ENCODE assay signal across 12 cellular contexts in genomic region chr1:30715216-30715615, GRCh38. TPM values are rescaled to one million over a fixed set of nuclear protein-coding genes. Genes with fewer than 3 reads are reported as not detected.
A peak's percentile ranks its signal among the peaks of the same experiment; 100 is the strongest.
DNase-seq lines count a peak whose midpoint lies in the region; ATAC-seq, FAIRE-seq and TF ChIP-seq lines count a peak whose summit lies in the region.
"Had no signal": no experiment of that assay in that cellular context is flagged by ENCODE, and none has a peak within 500 bp of the region (broad histone marks: within the 10 kb centered on the region; RNA-seq: fewer than 3 reads in every experiment).

No MANE protein-coding gene starts in this region.

- H3K4me1 ChIP-seq in DND-41 (ENCODE audit: insufficient read depth, low read length) (peaks cover 19% of the 10 kb centered on the region), small intestine (ENCODE audit: control insufficient read depth in 2 of 2, insufficient read depth in 1 of 2, low read depth in 1 of 2, low read length in 1 of 2) (no peaks in the 10 kb centered on the region)

- POLR2A ChIA-PET in AG04450 (lab: Yijun Ruan, JAX) = no interaction called here

- no peak overlapping the region for H3K4me2 ChIP-seq in DND-41 (ENCODE audit: insufficient read depth, low read length)

- 0 out of 2 replicates have a peak, but pooled peaks cover 6% of the 10 kb centered on the region for H4K20me1 ChIP-seq in DND-41 (ENCODE audit: insufficient read depth, low read length)

- no peak overlapping the region for H3K27ac ChIP-seq in AG04450 (ENCODE audit: low read depth, low read length)
- H3K27ac ChIP-seq in DND-41 (ENCODE audit: low read length) = no peak overlapping the region
- H3K27ac ChIP-seq in small intestine (ENCODE audit: low read depth in 1 of 2, low read length in 1 of 2) = no peak overlapping the region
- H3K27ac ChIP-seq: body of pancreas had no signal

- no peak overlapping the region for H2AFZ ChIP-seq in DND-41 (ENCODE audit: low read depth, low read length)

- whole genome bisulfite sequencing in small intestine, 3 donors = 86 to 97% (median 89%) methylated on average over 2 of the region's 2 CpGs

- no peak overlapping the region for H3K9ac ChIP-seq in DND-41 (ENCODE audit: low read depth, low read length)

- no peaks in the 10 kb centered on the region for H3K36me3 ChIP-seq in DND-41 (ENCODE audit: insufficient read depth, low read length)
- no peaks in the 10 kb centered on the region for H3K36me3 ChIP-seq in small intestine (ENCODE audit: control insufficient read depth in 2 of 2, insufficient read depth in 2 of 2, low read length in 2 of 2)

- H3K9me3 ChIP-seq in AG04450 (ENCODE audit: control insufficient read depth, insufficient read depth, low read length) (peaks cover 15% of the 10 kb centered on the region), DND-41 (ENCODE audit: insufficient read depth, low read length, severe bottlenecking) (no peaks in the 10 kb centered on the region), small intestine (ENCODE audit: control insufficient read depth, low read depth) (no peaks in the 10 kb centered on the region)
- H3K9me3 ChIP-seq: body of pancreas had no signal

- TF ChIP-seq CTCF in AG04450 (IDR thresholded peaks at IDR 0.05; ENCODE audit: low read depth, low read length) (peak; percentile 49), DND-41 (IDR thresholded peaks at IDR 0.05; ENCODE audit: borderline replicate concordance, extremely low read depth, low read length, poor library complexity, severe bottlenecking) (peak; percentile 63), foreskin fibroblast (IDR thresholded peaks at IDR 0.05; ENCODE audit: low read depth, low read length) (peak; percentile 26)

- no peaks in the 10 kb centered on the region for H3K79me2 ChIP-seq in DND-41 (ENCODE audit: insufficient read depth, low read length)

- H3K27me3 ChIP-seq in AG04450 (ENCODE audit: control insufficient read depth, insufficient read depth, low read length) (peaks cover 17% of the 10 kb centered on the region), DND-41 (ENCODE audit: insufficient read depth, low read length, poor library complexity) (peaks cover 5% of the 10 kb centered on the region), small intestine (ENCODE audit: control insufficient read depth in 2 of 2, insufficient read depth in 2 of 2, low read length in 2 of 2) (no peaks in the 10 kb centered on the region)
- H3K27me3 ChIP-seq: body of pancreas had no signal

- CTCF ChIA-PET in AG04450 (lab: Charles Lee) = interaction anchor here (0.6 to 1.1 kb wide), 2 partner anchors 335 to 1839 kb away, joined by 3 read pairs; no protein-coding TSS in a partner anchor

- no peak overlapping the region for H3K4me3 ChIP-seq in AG04450 (ENCODE audit: low read depth, low read length)
- H3K4me3 ChIP-seq in DND-41 (ENCODE audit: low read depth in 1 of 2, low read length in 2 of 2) = no peak overlapping the region
- no peak overlapping the region for H3K4me3 ChIP-seq in foreskin fibroblast (ENCODE audit: low read depth in 1 of 2, low read length in 2 of 2)
- no peak overlapping the region for H3K4me3 ChIP-seq in small intestine (ENCODE audit: low read depth in 1 of 2, low read length in 2 of 2)
- H3K4me3 ChIP-seq: body of pancreas had no signal

- no peak for ATAC-seq in DND-41 (ENCODE audit: insufficient read depth, low read depth)
- ATAC-seq: body of pancreas had no signal

- FAIRE-seq in small intestine (lab: Jason Lieb, UNC) = no peak

- DNase-seq in AG04450 (ENCODE audit: low read depth, low spot score) = no peak
- peak; percentile 29 for DNase-seq in DND-41
- DNase-seq in OCI-M1 (lab: John Stamatoyannopoulos, UW) = peak; percentile 34
- DNase-seq in foreskin fibroblast = no peak
- no peak for DNase-seq in small intestine
- DNase-seq in inferior parietal cortex (ENCODE audit: extremely low spot score) = no peak
- no peak for DNase-seq in NCI-H1092 treated with DMSO at 0.1 percent for 48 hours (lab: John Stamatoyannopoulos, UW)
- DNase-seq in DMS79 (lab: John Stamatoyannopoulos, UW) = no peak
- DNase-seq: activated B cell treated with CpG ODN at 0.5 μM for 24 hours, body of pancreas, GDM1, occipital lobe had no signal

RNA-seq across cellular contexts. Expression of gene MATN1, which starts 8.2 kb away (rescaled TPM):
- polyA plus RNA-seq in AG04450 (2011; rRNA removed) (0.09 and 0.12 TPM in 2 replicates), small intestine (under 1 TPM in 1 of 3 donors, not detected in 2; 0.03 TPM)
- 0.09 TPM in 1 of 2 replicates, not detected in the other for polyA minus RNA-seq in AG04450 (2011; rRNA and poly(A)+ RNA removed)

RNA-seq across cellular contexts. Expression of gene LAPTM5, which starts 42.4 kb away (rescaled TPM):
- polyA plus RNA-seq in AG04450 (2011; rRNA removed) = 0.43 and 0.53 TPM in 2 replicates
- 0.83 and 1.6 TPM in 2 replicates for polyA minus RNA-seq in AG04450 (2011; rRNA and poly(A)+ RNA removed)
- polyA plus RNA-seq in small intestine = 10 to 100 TPM; 10.5 to 58.1 (median 50.0) TPM

Comparison
In these comparisons a context has a peak if more than half of its experiments do, and no peak if none do; other contexts are left out.
1. DNase-seq: peak in DND-41 (single experiment) and OCI-M1 (single experiment); none in AG04450 (single experiment), foreskin fibroblast (0 of 2), small intestine (single experiment), inferior parietal cortex (single experiment), NCI-H1092 treated with DMSO at 0.1 percent for 48 hours (single experiment) and DMS79 (single experiment).
2. Peak in every context shown above with its lines, with median percentiles within 50 percentile points of each other: CTCF ChIP-seq.